In the genomic region with DNA sequence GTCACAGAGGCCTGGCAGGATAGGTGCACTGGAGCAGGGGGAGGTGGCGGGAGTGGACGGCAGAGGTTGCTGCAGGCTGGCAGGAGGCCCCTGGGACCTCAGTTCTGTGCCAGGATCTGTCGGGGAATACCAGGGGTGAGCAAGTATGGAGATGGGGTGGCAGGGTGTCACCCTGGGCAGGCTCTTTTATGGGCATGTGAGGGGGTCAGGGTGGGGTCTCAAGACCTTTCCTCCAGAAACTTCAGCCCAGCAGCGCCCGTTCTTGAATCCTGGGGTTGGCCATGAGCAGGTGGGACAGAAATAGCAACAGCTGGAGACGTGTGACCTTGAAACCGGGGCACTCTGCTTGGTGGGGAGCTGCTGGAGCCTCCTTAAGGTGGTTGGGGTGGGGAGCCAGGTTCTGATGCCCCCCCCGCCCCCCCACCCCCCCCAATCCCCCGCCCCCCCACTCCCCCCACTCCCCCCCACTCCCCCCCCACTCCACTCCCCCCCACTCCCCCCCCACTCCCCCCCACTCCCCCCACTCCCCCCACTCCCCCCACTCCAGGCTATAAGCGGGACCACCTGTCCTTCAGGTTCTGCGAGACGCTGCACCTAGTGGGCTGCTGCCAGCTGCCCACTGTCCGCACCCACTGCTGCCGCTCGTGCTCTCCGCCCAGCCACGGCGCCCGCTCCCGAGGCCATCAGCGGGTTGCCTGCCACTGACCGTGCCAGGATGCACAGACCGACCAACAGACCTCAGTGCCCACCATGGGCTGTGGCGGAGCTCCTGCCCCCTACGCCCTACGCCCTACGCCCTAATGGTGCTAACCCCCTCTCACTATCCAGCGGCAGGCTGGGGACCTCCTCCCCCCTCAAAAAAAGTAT, we compare ENCODE assay signal across 10 cellular contexts.
A peak's percentile ranks its signal among the peaks of the same experiment; 100 is the strongest.
DNase-seq lines count a peak whose midpoint lies in the region; ATAC-seq, FAIRE-seq and TF ChIP-seq lines count a peak whose summit lies in the region.
"Had no signal": no experiment of that assay in that cellular context is flagged by ENCODE, and none has a peak within 500 bp of the region (broad histone marks: within the 10 kb centered on the region; RNA-seq: fewer than 3 reads in every experiment).

No MANE protein-coding gene starts in this region.

- DNase-seq in A549 (ENCODE audit: low read depth in 1 of 2, low spot score in 1 of 2): no peak
- DNase-seq in activated CD4-positive, alpha-beta memory T cell treated with anti-CD3 and anti-CD28 coated beads for 36 hours: no peak
- DNase-seq in left ventricle myocardium inferior: no peak
- no peak for DNase-seq in activated CD8-positive, alpha-beta memory T cell treated with anti-CD3 and anti-CD28 coated beads for 24 hours
- DNase-seq in middle frontal gyrus (ENCODE audit: extremely low spot score, low spot score): no peak
- no peak for DNase-seq in epidermal melanocyte (ENCODE audit: insufficient read length, low spot score)
- DNase-seq: NCI-H2029 treated with DMSO at 0.1 percent for 48 hours had no signal

- H3K9me3 Mint-ChIP-seq in activated CD4-positive, alpha-beta memory T cell treated with anti-CD3 and anti-CD28 coated beads for 36 hours: no peaks in the 10 kb centered on the region

- H3K4me3 ChIP-seq in A549 (no peak overlapping the region), left ventricle myocardium inferior (no peak overlapping the region), rectal smooth muscle tissue (ENCODE audit: low read length) (no peak overlapping the region)
- H3K4me3 ChIP-seq: SJSA1 had no signal

- intact Hi-C loops in activated CD4-positive, alpha-beta memory T cell treated with anti-CD3 and anti-CD28 coated beads for 36 hours (cut with micrococcal nuclease): no loop called here
- intact Hi-C loops in left ventricle myocardium inferior (cut with micrococcal nuclease): no loop called here

- H3K9ac ChIP-seq in rectal smooth muscle tissue (ENCODE audit: low read length): no peak overlapping the region

- H3K4me3 Mint-ChIP-seq in activated CD4-positive, alpha-beta memory T cell treated with anti-CD3 and anti-CD28 coated beads for 36 hours: no peak overlapping the region

- 0 out of 3 replicates have a peak overlapping the region, but pooled peaks have one; percentile 35 for H3K4me2 ChIP-seq in A549

- no peak for TF ChIP-seq CTCF in A549 (IDR thresholded peaks at IDR 0.05)
- no peak for TF ChIP-seq CTCF in left ventricle myocardium inferior (IDR thresholded peaks at IDR 0.05; ENCODE audit: borderline replicate concordance)

- ATAC-seq in A549 (no peak), GM19397 (IDR thresholded peaks at IDR 0.05; ENCODE audit: unreplicated experiment) (no peak)

- H3K27ac ChIP-seq in A549 (peak overlapping the region in 1 of 2 experiments; percentile 89; a peak in 3 of 6 replicates), left ventricle myocardium inferior (replicated peaks) (peak overlapping the region; percentile 92), rectal smooth muscle tissue (ENCODE audit: low read depth, low read length) (peak overlapping the region; percentile 85)

- no peaks in the 10 kb centered on the region for H3K27me3 Mint-ChIP-seq in activated CD4-positive, alpha-beta memory T cell treated with anti-CD3 and anti-CD28 coated beads for 36 hours

- peaks cover 5% of the 10 kb centered on the region for H3K36me3 ChIP-seq in left ventricle myocardium inferior
- H3K36me3 ChIP-seq in rectal smooth muscle tissue (ENCODE audit: control insufficient read depth, insufficient read depth, low read length): peaks cover 4% of the 10 kb centered on the region

- TF ChIP-seq EP300 in A549 (IDR thresholded peaks at IDR 0.05): no peak

- H3K27me3 ChIP-seq in left ventricle myocardium inferior (ENCODE audit: low read depth): no peaks in the 10 kb centered on the region
- no peaks in the 10 kb centered on the region for H3K27me3 ChIP-seq in rectal smooth muscle tissue (ENCODE audit: control insufficient read depth, insufficient read depth, low read length)
- H3K27me3 ChIP-seq: SJSA1 had no signal

- peaks cover 43% of the 10 kb centered on the region for H3K4me1 ChIP-seq in A549
- peaks cover 84% of the 10 kb centered on the region for H3K4me1 ChIP-seq in left ventricle myocardium inferior
- H3K4me1 ChIP-seq in rectal smooth muscle tissue (ENCODE audit: control insufficient read depth, insufficient read depth, low read length): peaks cover 30% of the 10 kb centered on the region

- H3K9me3 ChIP-seq in A549 (no peaks in the 10 kb centered on the region), left ventricle myocardium inferior (replicated peaks) (no peaks in the 10 kb centered on the region)
- H3K9me3 ChIP-seq: SJSA1 had no signal

- POLR2A ChIA-PET in A549 (lab: Yijun Ruan, JAX): no interaction called here
- POLR2A ChIA-PET in activated CD4-positive, alpha-beta memory T cell treated with anti-CD3 and anti-CD28 coated beads for 36 hours (lab: Charles Lee): no interaction called here

- no peak for TF ChIP-seq POLR2A in A549 (IDR thresholded peaks at IDR 0.05; ENCODE audit: low read length)

- TF ChIP-seq RAD21 in A549 (conservative IDR thresholded peaks at IDR 0.05 in 1 of 2, IDR thresholded peaks at IDR 0.05 in 1 of 2): no peak

- no peak for FAIRE-seq in A549 (lab: Jason Lieb, UNC)

- WGBS in A549 (ENCODE audit: missing lambda C conversion rate): 87% methylated on average over 23 of the region's 28 CpGs

- peaks cover 17% of the 10 kb centered on the region for H3K4me1 Mint-ChIP-seq in activated CD4-positive, alpha-beta memory T cell treated with anti-CD3 and anti-CD28 coated beads for 36 hours (ENCODE audit: low read depth)

- CTCF ChIA-PET in A549 (lab: Yijun Ruan, JAX): interaction anchor here (1.0 to 9.1 kb wide), 6 partner anchors 7 to 118 kb away, joined by 3 to 265 read pairs (median 22); no protein-coding TSS in a partner anchor
- CTCF ChIA-PET in activated CD4-positive, alpha-beta memory T cell treated with anti-CD3 and anti-CD28 coated beads for 36 hours (lab: Charles Lee): no interaction called here

- peak overlapping the region; percentile 33 for H3K27ac Mint-ChIP-seq in activated CD4-positive, alpha-beta memory T cell treated with anti-CD3 and anti-CD28 coated beads for 36 hours

- peaks cover 8% of the 10 kb centered on the region for H3K36me3 Mint-ChIP-seq in activated CD4-positive, alpha-beta memory T cell treated with anti-CD3 and anti-CD28 coated beads for 36 hours

TF ChIP-seq in A549, 52 proteins besides CTCF, POLR2A, EP300 and RAD21:
- no peak for TF ChIP-seq MAZ (IDR thresholded peaks at IDR 0.05; ENCODE audit: borderline replicate concordance, low read depth, low read length)
